Comparison of ENCODE assay signal across 8 cellular contexts in the genomic region with DNA sequence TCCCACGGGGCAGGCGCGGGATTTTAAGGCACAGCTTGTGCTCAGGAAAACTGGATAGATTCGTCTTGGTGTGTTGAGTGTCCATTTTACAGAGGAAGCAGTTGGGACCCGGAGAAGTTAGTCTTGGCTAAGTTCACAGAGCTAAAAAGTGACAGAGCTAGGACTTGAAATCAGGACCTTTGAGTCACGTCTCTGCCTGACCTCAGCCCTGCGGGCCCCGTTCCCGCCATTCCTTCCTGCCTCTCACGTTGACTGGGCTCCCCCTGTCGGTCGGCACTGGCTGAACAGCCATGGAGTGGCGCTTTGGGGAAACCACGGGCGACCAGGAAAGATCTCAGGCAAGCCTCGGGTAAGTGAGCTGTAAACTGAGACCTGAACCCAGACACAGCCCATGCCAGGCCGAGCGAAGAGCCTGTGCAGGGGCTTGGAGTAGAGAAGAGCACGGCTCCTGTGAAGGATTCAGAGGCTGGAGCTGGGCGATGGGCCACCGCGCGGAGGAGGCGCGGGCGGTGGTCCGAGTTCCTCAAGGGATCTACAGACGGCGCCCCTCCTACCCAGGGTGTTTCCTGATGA. TPM values are rescaled to one million over a fixed set of nuclear protein-coding genes. Genes with fewer than 3 reads are reported as not detected.
A peak's percentile ranks its signal among the peaks of the same experiment; 100 is the strongest.
DNase-seq lines count a peak whose midpoint lies in the region; TF ChIP-seq lines count a peak whose summit lies in the region.

No MANE protein-coding gene starts in this region.

- H3K4me1 Mint-ChIP-seq in endothelial cell (ENCODE audit: unreplicated experiment) (peaks cover 30% of the 10 kb centered on the region), mesothelial cell of epicardium (peaks cover 48% of the 10 kb centered on the region)

- TF ChIP-seq CTCF in endothelial cell (IDR thresholded peaks at IDR 0.05; ENCODE audit: unreplicated experiment) (peak; percentile 93), mesothelial cell of epicardium (IDR thresholded peaks at IDR 0.05; ENCODE audit: unreplicated experiment) (peak; percentile 89)

- H3K27me3 Mint-ChIP-seq in endothelial cell (ENCODE audit: unreplicated experiment), result peaks cover 4% of the 10 kb centered on the region
- peaks cover 2% of the 10 kb centered on the region for H3K27me3 Mint-ChIP-seq in mesothelial cell of epicardium (ENCODE audit: low read depth)

- peak overlapping the region; percentile 75 for H3K4me3 Mint-ChIP-seq in endothelial cell (ENCODE audit: unreplicated experiment)
- H3K4me3 Mint-ChIP-seq in mesothelial cell of epicardium, result peak overlapping the region; percentile 68

- peak; percentile 73 for DNase-seq in GDM1 (lab: John Stamatoyannopoulos, UW)
- peak; percentile 90 for DNase-seq in HEK293T (ENCODE audit: extremely low spot score)
- DNase-seq in NCI-H1048 (lab: John Stamatoyannopoulos, UW), result peak; percentile 43
- peak; percentile 45 to 70 for DNase-seq in activated CD8-positive, alpha-beta memory T cell treated with anti-CD3 and anti-CD28 coated beads for 1 hour (ENCODE audit: extremely low read depth in 1 of 2, low read depth in 1 of 2)
- DNase-seq in endothelial cell (ENCODE audit: low spot score), result peak; percentile 91
- peak; percentile 54 to 85 for DNase-seq in mesothelial cell of epicardium (ENCODE audit: low spot score in 2 of 2, unreplicated experiment in 2 of 2)
- DNase-seq in stimulated activated CD8-positive, alpha-beta memory T cell treated with anti-CD3 and anti-CD28 coated beads, Interleukin-15, amount 100 ng/mL, for 4 hours (ENCODE audit: low read depth in 2 of 2), result peak; percentile 54 to 64
- DNase-seq in NCI-H1092 treated with DMSO at 0.1 percent for 48 hours (lab: John Stamatoyannopoulos, UW), result no peak

- POLR2A ChIA-PET in HEK293T (lab: Yijun Ruan, JAX), result interaction anchor here (1.0 to 1.3 kb wide), 2 partner anchors 255 to 429 kb away, joined by 3 to 5 read pairs; no protein-coding TSS in a partner anchor

- H3K27ac Mint-ChIP-seq in endothelial cell (ENCODE audit: unreplicated experiment), result no peak overlapping the region
- H3K27ac Mint-ChIP-seq in mesothelial cell of epicardium, result no peak overlapping the region

- H3K9me3 Mint-ChIP-seq in endothelial cell (ENCODE audit: unreplicated experiment) (no peaks in the 10 kb centered on the region), mesothelial cell of epicardium (no peaks in the 10 kb centered on the region)

- CTCF ChIA-PET in HEK293T (lab: Yijun Ruan, JAX), result interaction anchor here (0.5 to 1.6 kb wide), 25 partner anchors 8 to 350 kb away, joined by 3 to 35 read pairs (median 4); no protein-coding TSS in a partner anchor

- no peaks in the 10 kb centered on the region for H3K36me3 Mint-ChIP-seq in endothelial cell (ENCODE audit: low read depth, unreplicated experiment)
- no peaks in the 10 kb centered on the region for H3K36me3 Mint-ChIP-seq in mesothelial cell of epicardium

TF ChIP-seq in HEK293T, 16 proteins besides CTCF, POLR2A, EP300 and RAD21:
- TF ChIP-seq FOXK2 (IDR thresholded peaks at IDR 0.05) (no peak), L3MBTL2 (conservative IDR thresholded peaks at IDR 0.05) (peak; percentile 83)

RNA-seq across cellular contexts. Expression of a gene that starts 54.1 kb away (rescaled TPM):
- total RNA-seq in endothelial cell (ENCODE audit: unreplicated experiment) (3.6 TPM), mesothelial cell of epicardium (22.5 to 24.1 TPM (median 22.8 TPM) in 3 replicates)
